Comparison of ENCODE assay signal across 17 cellular contexts in the genomic region with DNA sequence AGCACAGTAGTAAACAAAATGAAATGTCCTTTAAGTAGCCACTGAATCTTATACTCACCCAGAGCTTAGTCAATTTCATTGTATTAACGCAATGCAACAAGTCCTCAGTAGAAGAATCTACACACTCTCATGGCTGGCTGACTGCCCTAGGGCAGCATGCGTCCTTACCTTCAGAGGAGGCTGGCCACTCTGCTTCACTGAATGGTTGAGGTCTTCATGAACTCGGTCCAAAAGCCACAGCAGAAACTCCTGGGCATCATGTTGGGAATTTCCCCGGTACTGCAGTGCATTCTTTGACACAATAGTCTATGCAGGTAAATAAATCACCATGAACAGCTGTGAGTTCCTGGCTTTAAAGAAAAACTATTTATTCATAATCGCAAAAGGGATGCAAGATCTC.
"Had no signal": no experiment of that assay in that cellular context is flagged by ENCODE, and none has a peak within 500 bp of the region (broad histone marks: within the 10 kb centered on the region; RNA-seq: fewer than 3 reads in every experiment).

No MANE protein-coding gene starts in this region.

- H3K27ac ChIP-seq: ovary, tibial nerve, vagina had no signal

- H3K9me3 ChIP-seq: ovary, tibial nerve, vagina had no signal

- H3K36me3 ChIP-seq: ovary had no signal

- ATAC-seq: activated naive CD4-positive, alpha-beta T cell treated with anti-CD3 and anti-CD28 coated beads, Interleukin-2, amount 50 U/mL, for 72 hours; activated T-cell treated with anti-CD3 and anti-CD28 coated beads, Interleukin-2, amount 50 U/mL, for 72 hours; stimulated activated naive B cell treated with anti-CD40 and anti-IgM and Interleukin-4, amounts not matched to agents 10 μg/mL and 1 μg/mL and 100 μg/mL, for 72 hours had no signal

- H3K27me3 ChIP-seq: dorsolateral prefrontal cortex, ovary, tibial nerve, vagina had no signal

- H3K4me3 ChIP-seq: dorsolateral prefrontal cortex, lung, ovary, tibial nerve, vagina had no signal

- DNase-seq: activated CD4-positive, alpha-beta T cell treated with anti-CD3 and anti-CD28 coated beads, Interleukin-2, amount 10 ng/mL, durations not matched to agents 7 days and 5 days; activated CD4-positive, CD25-positive, alpha-beta regulatory T cell; activated CD8-positive, alpha-beta memory T cell treated with anti-CD3 and anti-CD28 coated beads, Interleukin-2, amount 50 U/mL, for 48 hours; activated gamma-delta T cell; activated T-cell treated with anti-CD3 and anti-CD28 coated beads, Interleukin-2, amount 50 U/mL, for 72 hours; dorsolateral prefrontal cortex; endodermal cell; hypothalamus; kidney; naive B cell; ovary; stimulated activated CD4-positive, alpha-beta T cell treated with anti-CD3 and anti-CD28 coated beads, Interleukin-2, amount 100 ng/mL, for 48 hours; stimulated activated naive B cell treated with anti-CD40 and anti-IgM and Interleukin-4, amounts not matched to agents 10 μg/mL and 1 μg/mL and 100 μg/mL, for 72 hours had no signal
